Comparison of ENCODE assay signal across 9 cellular contexts in the genomic region with DNA sequence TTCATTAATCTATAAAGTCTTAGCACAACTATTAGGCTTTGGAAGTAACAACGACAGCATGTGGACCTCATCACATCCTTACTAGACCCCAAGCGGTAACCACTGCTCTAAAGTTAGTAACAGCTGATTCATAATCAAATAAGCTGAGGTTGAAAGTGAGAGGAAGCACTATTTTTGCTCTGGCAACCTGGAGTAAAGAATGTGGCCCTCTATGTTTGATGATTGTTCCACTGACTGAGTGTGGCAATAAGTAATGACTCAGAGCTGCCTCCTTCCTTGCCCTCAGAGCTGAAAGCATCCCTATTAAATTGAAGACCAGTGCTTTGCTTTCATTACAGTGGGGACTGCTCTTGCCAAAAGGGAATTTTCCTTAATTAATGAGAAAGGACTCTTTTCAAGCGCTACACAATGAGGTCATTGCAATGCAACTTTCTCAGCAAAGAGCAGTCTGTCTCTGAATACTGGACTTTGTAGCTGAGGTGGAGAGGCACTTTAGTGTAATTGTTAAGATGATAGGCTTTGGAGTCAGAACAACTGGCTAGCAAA.
DNase-seq lines count a peak whose midpoint lies in the region; ATAC-seq, FAIRE-seq and TF ChIP-seq lines count a peak whose summit lies in the region.
"Had no signal": no experiment of that assay in that cellular context is flagged by ENCODE, and none has a peak within 500 bp of the region (broad histone marks: within the 10 kb centered on the region; RNA-seq: fewer than 3 reads in every experiment).

No MANE protein-coding gene starts in this region.

- H3K4me1 ChIP-seq in esophagus squamous epithelium: no peaks in the 10 kb centered on the region
- H3K4me1 ChIP-seq: pancreas had no signal

- H3K4me3 ChIP-seq in esophagus squamous epithelium: no peak overlapping the region
- H3K4me3 ChIP-seq: pancreas had no signal

- peak; percentile 27 for ATAC-seq in activated CD8-positive, alpha-beta memory T cell treated with anti-CD3 and anti-CD28 coated beads, Interleukin-2, amount 10 ng/mL, durations not matched to agents 7 days and 5 days
- peak; percentile 94 for ATAC-seq in HG03025 (IDR thresholded peaks at IDR 0.05; ENCODE audit: low FRiP score, unreplicated experiment)

- CTCF ChIA-PET in activated CD8-positive, alpha-beta memory T cell treated with anti-CD3 and anti-CD28 coated beads, Interleukin-2, amount 10 ng/mL, durations not matched to agents 7 days and 5 days (lab: Charles Lee): no interaction called here

- no peaks in the 10 kb centered on the region for H3K27me3 ChIP-seq in esophagus squamous epithelium
- H3K27me3 ChIP-seq: pancreas had no signal

- H3K4me1 Mint-ChIP-seq in activated CD8-positive, alpha-beta memory T cell treated with anti-CD3 and anti-CD28 coated beads, Interleukin-2, amount 10 ng/mL, durations not matched to agents 7 days and 5 days: peaks cover 6% of the 10 kb centered on the region

- no peak overlapping the region for H3K4me3 Mint-ChIP-seq in activated CD8-positive, alpha-beta memory T cell treated with anti-CD3 and anti-CD28 coated beads, Interleukin-2, amount 10 ng/mL, durations not matched to agents 7 days and 5 days

- H3K9me3 ChIP-seq in esophagus squamous epithelium: no peaks in the 10 kb centered on the region
- H3K9me3 ChIP-seq: pancreas had no signal

- no peak overlapping the region for H3K27ac Mint-ChIP-seq in activated CD8-positive, alpha-beta memory T cell treated with anti-CD3 and anti-CD28 coated beads, Interleukin-2, amount 10 ng/mL, durations not matched to agents 7 days and 5 days

- intact Hi-C loops in esophagus squamous epithelium (cut with DNase I): no loop called here

- 41 to 47% methylated on average over 3 of the region's 3 CpGs for WGBS in esophagus squamous epithelium, 2 donors

- no peaks in the 10 kb centered on the region for H3K27me3 Mint-ChIP-seq in activated CD8-positive, alpha-beta memory T cell treated with anti-CD3 and anti-CD28 coated beads, Interleukin-2, amount 10 ng/mL, durations not matched to agents 7 days and 5 days

- FAIRE-seq in RCC 7860 (lab: Jason Lieb, UNC) (peak; percentile 98), islet of Langerhans (lab: Jason Lieb, UNC) (peak; percentile 5)
- FAIRE-seq: pancreas had no signal

- TF ChIP-seq CTCF in esophagus squamous epithelium (IDR thresholded peaks at IDR 0.05): no peak

- no peaks in the 10 kb centered on the region for H3K36me3 ChIP-seq in esophagus squamous epithelium
- H3K36me3 ChIP-seq: pancreas had no signal

- DNase-seq in activated CD8-positive, alpha-beta memory T cell treated with anti-CD3 and anti-CD28 coated beads, Interleukin-2, amount 10 ng/mL, durations not matched to agents 7 days and 5 days: no peak
- no peak for DNase-seq in activated CD8-positive, alpha-beta memory T cell treated with anti-CD3 and anti-CD28 coated beads for 24 hours
- DNase-seq in RCC 7860 (ENCODE audit: low spot score): peak; percentile 98
- no peak for DNase-seq in esophagus squamous epithelium (lab: John Stamatoyannopoulos, UW)
- no peak for DNase-seq in NCI-H1048 (lab: John Stamatoyannopoulos, UW)
- DNase-seq in activated CD4-positive, alpha-beta T cell treated with anti-CD3 and anti-CD28 coated beads, Interleukin-2, amount 50 U/mL, for 1 hour: no peak
- DNase-seq: pancreas had no signal

- H3K36me3 Mint-ChIP-seq in activated CD8-positive, alpha-beta memory T cell treated with anti-CD3 and anti-CD28 coated beads, Interleukin-2, amount 10 ng/mL, durations not matched to agents 7 days and 5 days: no peaks in the 10 kb centered on the region

- no peak overlapping the region for H3K27ac ChIP-seq in esophagus squamous epithelium

- H3K9me3 Mint-ChIP-seq in activated CD8-positive, alpha-beta memory T cell treated with anti-CD3 and anti-CD28 coated beads, Interleukin-2, amount 10 ng/mL, durations not matched to agents 7 days and 5 days (ENCODE audit: low read depth): peaks cover 9% of the 10 kb centered on the region

- no peak for TF ChIP-seq POLR2A in esophagus squamous epithelium (IDR thresholded peaks at IDR 0.05)
